ENCODE assay signal across 16 cellular contexts in the genomic region with DNA sequence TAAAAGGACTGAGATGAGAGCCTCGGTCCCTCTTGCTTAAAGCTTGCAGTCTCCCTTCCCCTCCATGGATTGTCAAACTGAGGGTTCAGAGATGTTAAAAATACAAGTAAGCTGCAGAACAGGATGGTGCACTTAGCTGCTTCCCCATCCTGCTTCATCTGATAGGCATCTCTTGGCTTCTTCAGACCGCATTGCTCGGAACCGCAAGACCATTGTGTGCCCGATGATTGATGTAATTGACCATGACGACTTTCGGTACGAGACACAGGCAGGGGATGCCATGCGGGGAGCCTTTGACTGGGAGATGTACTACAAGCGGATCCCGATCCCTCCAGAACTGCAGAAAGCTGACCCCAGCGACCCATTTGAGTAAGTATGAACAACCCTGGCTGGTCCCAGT.
"Had no signal": no experiment of that assay in that cellular context is flagged by ENCODE, and none has a peak within 500 bp of the region (broad histone marks: within the 10 kb centered on the region; RNA-seq: fewer than 3 reads in every experiment).

No MANE protein-coding gene starts in this region.

- H3K4me1 ChIP-seq: esophagus squamous epithelium, psoas muscle, right lobe of liver, transverse colon had no signal

- H3K9me3 ChIP-seq: esophagus squamous epithelium, neutrophil, psoas muscle, right lobe of liver, testis, transverse colon had no signal

- H3K27me3 ChIP-seq: esophagus squamous epithelium, neutrophil, right lobe of liver, testis, transverse colon had no signal

- H3K36me3 ChIP-seq: right lobe of liver had no signal

- H3K27ac Mint-ChIP-seq: naive thymus-derived CD4-positive, alpha-beta T cell; stimulated activated memory B cell treated with anti-CD40 and anti-IgM and Interleukin-4, amounts not matched to agents 10 μg/mL and 1 μg/mL and 100 μg/mL, for 72 hours had no signal

- DNase-seq: effector memory CD4-positive, alpha-beta T cell; esophagus squamous epithelium; foreskin fibroblast; kidney glomerular epithelial cell; mammary epithelial cell; naive thymus-derived CD4-positive, alpha-beta T cell; psoas muscle; retina; right lobe of liver; stimulated activated CD4-positive, alpha-beta T cell treated with anti-CD3 and anti-CD28 coated beads, Interleukin-4, amount 100 ng/mL, for 1 hour; stimulated activated CD8-positive, alpha-beta memory T cell treated with anti-CD3 and anti-CD28 coated beads, Interleukin-4, amount 100 ng/mL, for 48 hours; stimulated activated naive CD8-positive, alpha-beta T cell treated with anti-CD3 and anti-CD28 coated beads, Interleukin-15, amount 100 ng/mL, for 72 hours; testis; transverse colon had no signal

- H3K9me3 Mint-ChIP-seq: stimulated activated naive CD8-positive, alpha-beta T cell treated with anti-CD3 and anti-CD28 coated beads, Interleukin-15, amount 100 ng/mL, for 72 hours had no signal

- ATAC-seq: naive thymus-derived CD4-positive, alpha-beta T cell; psoas muscle; right lobe of liver; stimulated activated memory B cell treated with anti-CD40 and anti-IgM and Interleukin-4, amounts not matched to agents 10 μg/mL and 1 μg/mL and 100 μg/mL, for 72 hours; stimulated activated naive CD8-positive, alpha-beta T cell treated with anti-CD3 and anti-CD28 coated beads, Interleukin-15, amount 100 ng/mL, for 72 hours had no signal

- H3K4me3 Mint-ChIP-seq: naive thymus-derived CD4-positive, alpha-beta T cell; stimulated activated memory B cell treated with anti-CD40 and anti-IgM and Interleukin-4, amounts not matched to agents 10 μg/mL and 1 μg/mL and 100 μg/mL, for 72 hours; stimulated activated naive CD8-positive, alpha-beta T cell treated with anti-CD3 and anti-CD28 coated beads, Interleukin-15, amount 100 ng/mL, for 72 hours had no signal

- H3K27ac ChIP-seq: esophagus squamous epithelium, neutrophil, psoas muscle, right lobe of liver, testis, transverse colon had no signal

- H3K4me3 ChIP-seq: esophagus squamous epithelium, psoas muscle, right lobe of liver, testis, transverse colon had no signal

- H3K27me3 Mint-ChIP-seq: naive thymus-derived CD4-positive, alpha-beta T cell; stimulated activated memory B cell treated with anti-CD40 and anti-IgM and Interleukin-4, amounts not matched to agents 10 μg/mL and 1 μg/mL and 100 μg/mL, for 72 hours; stimulated activated naive CD8-positive, alpha-beta T cell treated with anti-CD3 and anti-CD28 coated beads, Interleukin-15, amount 100 ng/mL, for 72 hours had no signal
